Comparison of ENCODE assay signal across 9 cellular contexts in genomic region chr9:114098021-114098659, GRCh38. TPM values are rescaled to one million over a fixed set of nuclear protein-coding genes. Genes with fewer than 3 reads are reported as not detected.
DNase-seq lines count a peak whose midpoint lies in the region; ATAC-seq and TF ChIP-seq lines count a peak whose summit lies in the region.
"Had no signal": no experiment of that assay in that cellular context is flagged by ENCODE, and none has a peak within 500 bp of the region (broad histone marks: within the 10 kb centered on the region; RNA-seq: fewer than 3 reads in every experiment).

No MANE protein-coding gene starts in this region.

- intact Hi-C loops in left ventricle myocardium superior (cut with micrococcal nuclease) = no loop called here
- intact Hi-C loops in PC-9 (cut with micrococcal nuclease; ENCODE audit: unreplicated experiment) = no loop called here

- H3K9me3 ChIP-seq in WERI-Rb-1 (ENCODE audit: severe bottlenecking) = peaks cover 17% of the 10 kb centered on the region
- peaks cover 4% of the 10 kb centered on the region for H3K9me3 ChIP-seq in PC-9 (ENCODE audit: insufficient read depth, low read depth)

- no TSS peak for BruUV-seq in PC-9 (replicated peaks; lab: Mats Ljungman, UMichigan)

- no peak overlapping the region for H2AFZ ChIP-seq in PC-9

- H3K4me3 ChIP-seq in WERI-Rb-1 (ENCODE audit: low read depth, low read length) (peak overlapping the region; percentile 41), retinal pigment epithelial cell (ENCODE audit: low read length) (peak overlapping the region; percentile 24), PC-9 (no peak overlapping the region)

- DNase-seq in activated CD4-positive, alpha-beta T cell treated with anti-CD3 and anti-CD28 coated beads for 48 hours = peak; percentile 44
- no peak for DNase-seq in activated CD4-positive, alpha-beta T cell treated with anti-CD3 and anti-CD28 coated beads for 4 hours
- no peak for DNase-seq in WERI-Rb-1
- peak; percentile 38 for DNase-seq in left ventricle myocardium superior
- no peak for DNase-seq in retinal pigment epithelial cell (ENCODE audit: low read depth)
- no peak for DNase-seq in SKM-1 (lab: John Stamatoyannopoulos, UW; ENCODE audit: unreplicated experiment)
- no peak for DNase-seq in PC-9
- DNase-seq: DND-41 had no signal

- no peaks in the 10 kb centered on the region for H4K20me1 ChIP-seq in PC-9 (ENCODE audit: insufficient read depth)

- POLR2A ChIA-PET in PC-9 (lab: Charles Lee; ENCODE audit: unreplicated experiment) = no interaction called here

- no peaks in the 10 kb centered on the region for H3K4me1 ChIP-seq in PC-9 (replicated peaks; ENCODE audit: insufficient read depth)

- H3K27me3 ChIP-seq in WERI-Rb-1 (ENCODE audit: insufficient read depth, low read depth, severe bottlenecking) (no peaks in the 10 kb centered on the region), PC-9 (ENCODE audit: insufficient read depth, low read depth) (no peaks in the 10 kb centered on the region)

- H3K4me2 ChIP-seq in PC-9 = no peak overlapping the region

- peak; percentile 89 for ATAC-seq in left ventricle myocardium superior
- ATAC-seq in GM21723 (IDR thresholded peaks at IDR 0.05; ENCODE audit: unreplicated experiment) = no peak

- no peaks in the 10 kb centered on the region for H3K9me2 ChIP-seq in PC-9 (ENCODE audit: insufficient read depth)

- peak overlapping the region; percentile 64 for H3K27ac ChIP-seq in WERI-Rb-1
- no peak overlapping the region for H3K27ac ChIP-seq in PC-9

- no peaks in the 10 kb centered on the region for H3K79me2 ChIP-seq in PC-9 (ENCODE audit: low read depth)

- CTCF ChIA-PET in PC-9 (lab: Charles Lee) = no interaction called here

- H3K36me3 ChIP-seq in WERI-Rb-1 (peaks cover 49% of the 10 kb centered on the region), PC-9 (ENCODE audit: low read depth) (no peaks in the 10 kb centered on the region)

- no peaks in the 10 kb centered on the region for H3F3A ChIP-seq in PC-9 (ENCODE audit: insufficient read depth, low read depth)

- no peak for TF ChIP-seq CTCF in WERI-Rb-1 (IDR thresholded peaks at IDR 0.05; ENCODE audit: low read depth, low read length)
- TF ChIP-seq CTCF in retinal pigment epithelial cell (conservative IDR thresholded peaks at IDR 0.05; ENCODE audit: low read depth, low read length) = no peak
- TF ChIP-seq CTCF in PC-9 (conservative IDR thresholded peaks at IDR 0.05) = no peak

RNA-seq across cellular contexts. Expression of gene KIF12, which starts 1.0 kb away (rescaled TPM):
- total RNA-seq in left ventricle myocardium superior (not detected), PC-9 (2021) (not detected in 2 replicates)

RNA-seq across cellular contexts. Expression of gene AMBP, which starts 20.0 kb away (rescaled TPM):
- total RNA-seq in left ventricle myocardium superior (not detected), PC-9 (2021) (not detected in 2 replicates)

RNA-seq across cellular contexts. Expression of gene COL27A1, which starts 57.2 kb away (rescaled TPM):
- total RNA-seq in left ventricle myocardium superior (11.0 TPM), PC-9 (2021) (0.39 and 0.83 TPM in 2 replicates)

Comparison
In these comparisons a context has a peak if more than half of its experiments do, and no peak if none do; other contexts are left out.
1. DNase-seq: peak in activated CD4-positive, alpha-beta T cell treated with anti-CD3 and anti-CD28 coated beads for 48 hours (single experiment) and left ventricle myocardium superior (single experiment); none in activated CD4-positive, alpha-beta T cell treated with anti-CD3 and anti-CD28 coated beads for 4 hours (0 of 2), WERI-Rb-1 (single experiment), retinal pigment epithelial cell (single experiment), SKM-1 (single experiment) and PC-9 (0 of 2).